8 cellular contexts compared by ENCODE assay signal in the genomic region with DNA sequence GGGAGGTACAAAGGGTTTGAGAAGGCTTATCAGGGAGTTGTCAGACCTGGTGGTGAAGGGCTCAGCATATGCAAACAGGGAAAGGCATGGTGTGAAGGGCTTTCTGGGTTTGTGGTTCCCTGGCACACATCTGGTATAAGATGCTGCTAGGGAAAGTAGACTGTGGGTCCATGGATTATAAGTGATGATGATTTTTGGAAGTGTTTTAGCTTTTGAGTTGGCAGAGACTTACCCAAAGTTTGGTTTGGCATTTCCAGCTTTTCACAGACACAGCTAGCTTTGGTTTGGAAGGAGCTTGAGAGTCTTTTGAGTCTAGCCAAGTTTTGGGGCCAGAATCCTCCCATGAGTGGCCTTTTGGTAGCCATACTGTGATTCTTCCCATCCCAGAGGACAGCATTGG. TPM values are rescaled to one million over a fixed set of nuclear protein-coding genes. Genes with fewer than 3 reads are reported as not detected.
DNase-seq lines count a peak whose midpoint lies in the region; ATAC-seq and TF ChIP-seq lines count a peak whose summit lies in the region.

No MANE protein-coding gene starts in this region.

- intact Hi-C loops in dendritic cell treated with granulocyte-macrophage colony-stimulating factor and Interleukin-4, amounts not matched to agents 40 ng/mL and 50 ng/mL, for 4 days (cut with micrococcal nuclease): no loop called here
- intact Hi-C loops in natural killer cell (cut with micrococcal nuclease): no loop called here

- TF ChIP-seq CTCF in BE2C (IDR thresholded peaks at IDR 0.05; ENCODE audit: low read depth, low read length): no peak
- no peak for TF ChIP-seq CTCF in natural killer cell (IDR thresholded peaks at IDR 0.05)

- H3K4me1 ChIP-seq in BE2C (no peaks in the 10 kb centered on the region), Karpas-422 (ENCODE audit: low read length) (peaks cover 17% of the 10 kb centered on the region)

- peak overlapping the region; percentile 95 for H3K27ac Mint-ChIP-seq in dendritic cell treated with granulocyte-macrophage colony-stimulating factor and Interleukin-4, amounts not matched to agents 40 ng/mL and 50 ng/mL, for 4 days
- H3K27ac Mint-ChIP-seq in natural killer cell: peak overlapping the region; percentile 80 to 84

- H4K20me1 ChIP-seq in Karpas-422 (ENCODE audit: insufficient read depth, low read depth, low read length): peaks cover 27% of the 10 kb centered on the region

- no peak for DNase-seq in BE2C
- no peak for DNase-seq in Karpas-422
- DNase-seq in natural killer cell: no peak
- no peak for DNase-seq in stimulated activated CD4-positive, alpha-beta T cell treated with anti-CD3 and anti-CD28 coated beads, Interleukin-15, amount 100 ng/mL, for 24 hours
- DNase-seq in AG20443 (ENCODE audit: low spot score): no peak
- no peak for DNase-seq in NOMO-1 (lab: John Stamatoyannopoulos, UW; ENCODE audit: unreplicated experiment in 2 of 2)

- H3K4me1 Mint-ChIP-seq in dendritic cell treated with granulocyte-macrophage colony-stimulating factor and Interleukin-4, amounts not matched to agents 40 ng/mL and 50 ng/mL, for 4 days (ENCODE audit: low read depth): peaks cover 46% of the 10 kb centered on the region
- H3K4me1 Mint-ChIP-seq in natural killer cell: peaks cover 31 to 34% of the 10 kb centered on the region in 2 donors

- H3K4me3 Mint-ChIP-seq in dendritic cell treated with granulocyte-macrophage colony-stimulating factor and Interleukin-4, amounts not matched to agents 40 ng/mL and 50 ng/mL, for 4 days: peak overlapping the region; percentile 88
- H3K4me3 Mint-ChIP-seq in natural killer cell: peak overlapping the region; percentile 89

- no peaks in the 10 kb centered on the region for H3K9me3 Mint-ChIP-seq in dendritic cell treated with granulocyte-macrophage colony-stimulating factor and Interleukin-4, amounts not matched to agents 40 ng/mL and 50 ng/mL, for 4 days
- no peaks in the 10 kb centered on the region for H3K9me3 Mint-ChIP-seq in natural killer cell

- H3K4me3 ChIP-seq in BE2C (ENCODE audit: low read depth, low read length) (peak overlapping the region; percentile 79), Karpas-422 (ENCODE audit: low read length) (peak overlapping the region; percentile 88)

- H2AFZ ChIP-seq in Karpas-422 (ENCODE audit: low read length): no peak overlapping the region

- H3K79me2 ChIP-seq in Karpas-422 (ENCODE audit: low read length): peaks cover 27% of the 10 kb centered on the region

- no peaks in the 10 kb centered on the region for H3K27me3 Mint-ChIP-seq in dendritic cell treated with granulocyte-macrophage colony-stimulating factor and Interleukin-4, amounts not matched to agents 40 ng/mL and 50 ng/mL, for 4 days
- peaks cover 6 to 7% of the 10 kb centered on the region in 2 donors for H3K27me3 Mint-ChIP-seq in natural killer cell (ENCODE audit: low read depth in 2 of 2)

- no peaks in the 10 kb centered on the region for H3K9me3 ChIP-seq in BE2C
- H3K9me3 ChIP-seq in Karpas-422 (ENCODE audit: low read length): no peaks in the 10 kb centered on the region

- ATAC-seq in natural killer cell (no peak), HG02885 (IDR thresholded peaks at IDR 0.05; ENCODE audit: poor library complexity, unreplicated experiment) (no peak)

- H3K27ac ChIP-seq in Karpas-422 (ENCODE audit: low read length): peak overlapping the region; percentile 68; the same call in 1 of the 2 replicates

- peak overlapping the region; percentile 88 for H3K4me2 ChIP-seq in Karpas-422 (ENCODE audit: low read depth, low read length, poor library complexity, severe bottlenecking)

- H3K36me3 ChIP-seq in BE2C (peaks cover 53% of the 10 kb centered on the region), Karpas-422 (ENCODE audit: insufficient read depth, low read length) (peaks cover 21% of the 10 kb centered on the region)

- H3K9me2 ChIP-seq in Karpas-422 (replicated peaks; ENCODE audit: insufficient read depth, low read length): no peaks in the 10 kb centered on the region

- H3K9ac ChIP-seq in Karpas-422 (ENCODE audit: low read length): peak overlapping the region; percentile 94; the same call in 1 of the 2 replicates

- peaks cover 68% of the 10 kb centered on the region for H3K36me3 Mint-ChIP-seq in dendritic cell treated with granulocyte-macrophage colony-stimulating factor and Interleukin-4, amounts not matched to agents 40 ng/mL and 50 ng/mL, for 4 days (ENCODE audit: low read depth)
- no peaks in the 10 kb centered on the region for H3K36me3 Mint-ChIP-seq in natural killer cell

- H3K27me3 ChIP-seq in BE2C (peaks cover 6% of the 10 kb centered on the region), Karpas-422 (ENCODE audit: low read length) (no peaks in the 10 kb centered on the region)

RNA-seq across cellular contexts. Expression of gene TRIM28, which starts 2.3 kb away (rescaled TPM):
- polyA plus RNA-seq in BE2C (2012; ENCODE audit: insufficient read depth, insufficient read length, low read depth): 511 TPM
- 142 and 257 TPM in 2 replicates for total RNA-seq in Karpas-422 (2014; rRNA removed; shearing (Covaris generic); ENCODE audit: low replicate concordance)
- 100 to 1,000 TPM; 330 to 451 (median 408) TPM for total RNA-seq in natural killer cell

RNA-seq across cellular contexts. Expression of gene CHMP2A, which starts 8.8 kb away (rescaled TPM):
- 355 TPM for polyA plus RNA-seq in BE2C (2012; ENCODE audit: insufficient read depth, insufficient read length, low read depth)
- 54.2 and 85.9 TPM in 2 replicates for total RNA-seq in Karpas-422 (2014; rRNA removed; shearing (Covaris generic); ENCODE audit: low replicate concordance)
- total RNA-seq in natural killer cell: 10 to 100 TPM; 82.7 to 95.7 (median 94.7) TPM

RNA-seq across cellular contexts. Expression of gene UBE2M, which starts 12.3 kb away (rescaled TPM):
- 219 TPM for polyA plus RNA-seq in BE2C (2012; ENCODE audit: insufficient read depth, insufficient read length, low read depth)
- 33.4 and 90.6 TPM in 2 replicates for total RNA-seq in Karpas-422 (2014; rRNA removed; shearing (Covaris generic); ENCODE audit: low replicate concordance)
- 10 to 100 TPM; 71.0 to 89.5 (median 81.9) TPM for total RNA-seq in natural killer cell

RNA-seq across cellular contexts. Expression of gene ZBTB45, which starts 26.5 kb away (rescaled TPM):
- polyA plus RNA-seq in BE2C (2012; ENCODE audit: insufficient read depth, insufficient read length, low read depth): 31.4 TPM
- 2.0 and 4.7 TPM in 2 replicates for total RNA-seq in Karpas-422 (2014; rRNA removed; shearing (Covaris generic); ENCODE audit: low replicate concordance)
- total RNA-seq in natural killer cell: 10 to 100 TPM in 1 of 3 donors, 1 to 10 TPM in 2; 9.6 to 12.6 (median 9.8) TPM

RNA-seq across cellular contexts. Expression of gene MZF1, which starts 27.0 kb away (rescaled TPM):
- polyA plus RNA-seq in BE2C (2012; ENCODE audit: insufficient read depth, insufficient read length, low read depth): 49.9 TPM
- total RNA-seq in Karpas-422 (2014; rRNA removed; shearing (Covaris generic); ENCODE audit: low replicate concordance): 13.3 and 20.1 TPM in 2 replicates
- total RNA-seq in natural killer cell: 10 to 100 TPM; 24.9 to 40.1 (median 37.3) TPM
